ENCODE assay signal across 8 cellular contexts in the genomic region with DNA sequence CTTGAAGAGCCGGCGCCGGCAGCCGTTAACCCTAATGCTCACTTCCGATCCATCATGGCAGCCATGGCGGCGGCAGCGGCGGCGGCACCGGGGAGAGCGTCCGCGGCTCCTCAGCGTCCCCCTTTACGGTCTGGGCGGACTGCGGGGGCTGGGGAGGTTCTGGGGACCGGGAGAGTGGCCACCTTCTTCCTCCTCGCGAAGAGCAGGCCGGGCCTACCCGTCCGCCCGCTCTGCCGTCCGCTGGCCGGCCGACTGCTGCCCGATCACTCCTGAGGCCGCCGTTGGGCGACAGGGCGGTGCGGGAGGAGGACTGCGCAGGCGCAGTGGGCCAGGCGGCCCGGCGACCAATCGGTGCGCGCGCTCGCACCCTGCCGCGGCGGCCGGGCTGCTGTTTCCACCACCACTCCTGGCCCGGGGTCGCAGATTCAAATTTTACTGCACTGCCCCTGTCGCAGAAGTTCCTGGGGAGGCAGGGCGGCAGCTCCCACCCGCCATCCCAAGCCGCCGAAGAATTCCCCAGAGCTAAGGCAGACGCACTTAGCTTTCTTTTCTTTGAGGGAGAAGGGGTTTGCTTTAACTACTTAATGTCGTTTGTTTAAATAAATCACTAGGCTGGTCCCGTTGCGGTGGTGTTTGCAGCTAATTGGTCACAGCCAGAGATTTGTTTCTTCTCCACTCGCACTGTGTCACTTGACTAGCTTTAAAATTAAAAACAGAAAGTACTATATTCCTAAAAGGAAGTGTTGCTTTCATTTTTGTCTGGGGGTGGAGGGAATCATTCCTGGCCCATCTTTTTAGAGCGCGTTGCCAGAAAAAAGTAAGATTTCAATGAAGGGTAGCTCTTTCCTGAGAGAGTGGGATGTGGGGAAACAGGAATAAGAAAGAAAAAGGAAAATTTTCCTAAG. TPM values are rescaled to one million over a fixed set of nuclear protein-coding genes. Genes with fewer than 3 reads are reported as not detected.
DNase-seq lines count a peak whose midpoint lies in the region; ATAC-seq and TF ChIP-seq lines count a peak whose summit lies in the region.

A gene (minus strand): TSS at position 290 of the 905 bp plus-strand sequence. CDS start 452 bp downstream, outside the sequence.

- WGBS in thyroid gland, 2 donors: 6 to 7% methylated on average over 14 to 20 of the region's 63 CpGs

- peak within 1 kb of the TSS; percentile 95 for H3K4me3 ChIP-seq in GM12865 (ENCODE audit: low read depth, low read length)
- peak within 1 kb of the TSS; percentile 90 for H3K4me3 ChIP-seq in parathyroid adenoma (ENCODE audit: low read depth, low read length)
- H3K4me3 ChIP-seq in thyroid gland (replicated peaks in 1 of 3): peak within 1 kb of the TSS; percentile 66 to 95 (median 83)

- no peaks in the 10 kb centered on the region for H3K27me3 ChIP-seq in parathyroid adenoma (ENCODE audit: control insufficient read depth, insufficient read depth, low read length)
- H3K27me3 ChIP-seq in thyroid gland: no peaks in the 10 kb centered on the region

- TF ChIP-seq CTCF in GM12865 (IDR thresholded peaks at IDR 0.05; ENCODE audit: insufficient read depth, low read depth, low read length, missing control alignments): no peak
- TF ChIP-seq CTCF in parathyroid adenoma (IDR thresholded peaks at IDR 0.05): peak; percentile 11
- no peak for TF ChIP-seq CTCF in thyroid gland (IDR thresholded peaks at IDR 0.05)

- peaks cover 35% of the 10 kb centered on the region for H3K79me2 ChIP-seq in parathyroid adenoma

- H3K4me1 ChIP-seq in parathyroid adenoma (peaks cover 13% of the 10 kb centered on the region), thyroid gland (peaks cover 24 to 26% of the 10 kb centered on the region in 2 donors)

- H3K9ac ChIP-seq in parathyroid adenoma: peak within 1 kb of the TSS; percentile 95

- intact Hi-C loops in Right ventricle myocardium inferior (cut with DNase I) (loop anchor here (5.0 to 10.0 kb wide), 4 partner anchors 91 to 288 kb away; a partner anchor contains a TSS), thyroid gland (cut with DNase I) (no loop called here)

- ATAC-seq in HG02623 (IDR thresholded peaks at IDR 0.05; ENCODE audit: unreplicated experiment) (peak; percentile 87), Right ventricle myocardium inferior (peak; percentile 96)

- no peaks in the 10 kb centered on the region for H3K9me3 ChIP-seq in parathyroid adenoma (ENCODE audit: control insufficient read depth, low read length)
- no peaks in the 10 kb centered on the region for H3K9me3 ChIP-seq in thyroid gland

- peak within 1 kb of the TSS; percentile 99 for H2AFZ ChIP-seq in parathyroid adenoma

- DNase-seq in GM12865 (ENCODE audit: low read depth) (peak; percentile 94), NCI-H1105 (lab: John Stamatoyannopoulos, UW) (peak; percentile 59), SW480 (ENCODE audit: low spot score) (peak; percentile 69), Right ventricle myocardium inferior (ENCODE audit: missing footprints) (peak; percentile 96), thyroid gland (peak; percentile 84 to 86)
- peak; percentile 72 for DNase-seq in activated naive CD8-positive, alpha-beta T cell treated with anti-CD3 and anti-CD28 coated beads, Interleukin-2, amount 50 U/mL, for 16 hours (ENCODE audit: low read depth, low spot score)

- H3K36me3 ChIP-seq in parathyroid adenoma (ENCODE audit: control insufficient read depth, insufficient read depth, low read length) (no peaks in the 10 kb centered on the region), thyroid gland (no peaks in the 10 kb centered on the region)

- TF ChIP-seq POLR2A in thyroid gland (IDR thresholded peaks at IDR 0.05): peak; percentile 94 to 98

- peak within 1 kb of the TSS; percentile 92 for H3K4me2 ChIP-seq in parathyroid adenoma (ENCODE audit: low read length)

- H3K27ac ChIP-seq in parathyroid adenoma (peak within 1 kb of the TSS; percentile 99), thyroid gland (peak within 1 kb of the TSS; percentile 93 to 99 (median 99))

RNA-seq across cellular contexts. Expression of the gene that starts here (rescaled TPM):
- total RNA-seq in Right ventricle myocardium inferior: 138 TPM
- total RNA-seq in thyroid gland: 100 to 1,000 TPM in 1 of 4 donors, 10 to 100 TPM in 3; 83.6 to 115 (median 92.1) TPM

Comparison
In these comparisons a context has a peak if more than half of its experiments do, and no peak if none do; other contexts are left out.
1. Peak in every context shown above with its lines: DNase-seq, ATAC-seq, H3K4me3 ChIP-seq and H3K27ac ChIP-seq.